In the genomic region with DNA sequence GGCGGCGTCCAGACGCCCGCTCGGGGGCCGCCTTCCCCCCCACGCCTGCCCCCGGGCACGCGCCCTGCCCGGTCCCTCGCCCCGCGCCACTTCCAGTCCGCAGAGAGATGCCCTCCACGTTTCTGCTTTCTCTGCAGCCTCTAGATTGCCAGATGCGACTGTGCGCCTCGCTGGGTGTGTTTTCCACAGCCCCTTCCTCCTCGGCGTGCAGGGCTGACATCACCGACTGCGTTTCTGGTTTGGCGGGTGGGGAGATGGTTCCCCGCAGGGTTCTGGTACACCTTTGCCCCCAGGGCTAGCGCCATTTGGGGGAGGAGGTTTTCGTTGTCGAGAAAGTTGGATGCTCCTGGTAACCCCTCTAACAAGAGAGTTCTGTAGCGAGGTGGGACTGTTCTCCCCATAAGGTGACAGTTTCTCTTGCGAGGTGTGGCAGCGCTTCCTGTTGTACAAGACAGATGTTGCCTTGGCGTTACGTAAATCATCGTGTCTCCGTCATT, we compare ENCODE assay signal across 1 cellular context.
TF ChIP-seq lines count a peak whose summit lies in the region.

No MANE protein-coding gene starts in this region.

TF ChIP-seq in HEK293, 187 proteins besides CTCF, POLR2A, EP300 and RAD21 (continued from another document and continues in another):
- TF ChIP-seq TSHZ1 (tag by site-specific recombination; IDR thresholded peaks at IDR 0.05; ENCODE audit: borderline replicate concordance): peak; percentile 41; the same call in 1 of the 2 replicates
- TF ChIP-seq ZNF138 (tag by site-specific recombination; IDR thresholded peaks at IDR 0.05; ENCODE audit: borderline replicate concordance): no peak
- TF ChIP-seq ZBTB20 (tag by site-specific recombination; IDR thresholded peaks at IDR 0.05): peak; percentile 69
- TF ChIP-seq INSM2 (tag by site-specific recombination; IDR thresholded peaks at IDR 0.05): 0 out of 2 replicates have a peak, but pooled peaks have one; percentile 47
- TF ChIP-seq, protein P1, sequence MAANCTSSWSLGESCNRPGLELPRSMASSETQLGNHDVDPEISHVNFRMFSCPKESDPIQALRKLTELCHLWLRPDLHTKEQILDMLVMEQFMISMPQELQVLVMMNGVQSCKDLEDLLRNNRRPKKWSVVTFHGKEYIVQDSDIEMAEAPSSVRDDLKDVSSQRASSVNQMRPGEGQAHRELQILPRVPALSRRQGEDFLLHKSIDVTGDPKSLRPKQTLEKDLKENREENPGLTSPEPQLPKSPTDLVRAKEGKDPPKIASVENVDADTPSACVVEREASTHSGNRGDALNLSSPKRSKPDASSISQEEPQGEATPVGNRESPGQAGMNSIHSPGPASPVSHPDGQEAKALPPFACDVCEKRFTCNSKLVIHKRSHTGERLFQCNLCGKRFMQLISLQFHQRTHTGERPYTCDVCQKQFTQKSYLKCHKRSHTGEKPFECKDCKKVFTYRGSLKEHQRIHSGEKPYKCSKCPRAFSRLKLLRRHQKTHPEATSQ (tag by site-specific recombination; IDR thresholded peaks at IDR 0.05): no peak; the same call in 1 of the 2 replicates
- no peak for TF ChIP-seq ZNF548 (tag by site-specific recombination; IDR thresholded peaks at IDR 0.05)
- TF ChIP-seq HOXC10 (CRISPR knock-in tag; IDR thresholded peaks at IDR 0.05): no peak
- no peak for TF ChIP-seq ZNF707 (tag by site-specific recombination; IDR thresholded peaks at IDR 0.05)
- TF ChIP-seq, protein P2, sequence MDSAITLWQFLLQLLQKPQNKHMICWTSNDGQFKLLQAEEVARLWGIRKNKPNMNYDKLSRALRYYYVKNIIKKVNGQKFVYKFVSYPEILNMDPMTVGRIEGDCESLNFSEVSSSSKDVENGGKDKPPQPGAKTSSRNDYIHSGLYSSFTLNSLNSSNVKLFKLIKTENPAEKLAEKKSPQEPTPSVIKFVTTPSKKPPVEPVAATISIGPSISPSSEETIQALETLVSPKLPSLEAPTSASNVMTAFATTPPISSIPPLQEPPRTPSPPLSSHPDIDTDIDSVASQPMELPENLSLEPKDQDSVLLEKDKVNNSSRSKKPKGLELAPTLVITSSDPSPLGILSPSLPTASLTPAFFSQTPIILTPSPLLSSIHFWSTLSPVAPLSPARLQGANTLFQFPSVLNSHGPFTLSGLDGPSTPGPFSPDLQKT (IDR thresholded peaks at IDR 0.05; ENCODE audit: borderline replicate concordance, low read depth, low read length): no peak
- no peak for TF ChIP-seq ZNF18 (tag by site-specific recombination; IDR thresholded peaks at IDR 0.05)
- TF ChIP-seq ZFP3 (tag by site-specific recombination; IDR thresholded peaks at IDR 0.05; ENCODE audit: low read depth): no peak
- no peak for TF ChIP-seq ZNF223 (tag by site-specific recombination; IDR thresholded peaks at IDR 0.05)
- peak; percentile 76 for TF ChIP-seq ZIC2 (tag by site-specific recombination; IDR thresholded peaks at IDR 0.05)
- TF ChIP-seq ZNF248 (tag by site-specific recombination; IDR thresholded peaks at IDR 0.05): no peak
- no peak for TF ChIP-seq PRDM6 (tag by site-specific recombination; IDR thresholded peaks at IDR 0.05)
- TF ChIP-seq ZNF449 (tag by site-specific recombination; IDR thresholded peaks at IDR 0.05): no peak
- TF ChIP-seq FEZF1 (tag by site-specific recombination; IDR thresholded peaks at IDR 0.05): peak; percentile 83
- no peak for TF ChIP-seq ZSCAN23 (tag by site-specific recombination; IDR thresholded peaks at IDR 0.05)
- no peak for TF ChIP-seq ZNF514 (tag by site-specific recombination; IDR thresholded peaks at IDR 0.05)
- no peak for TF ChIP-seq SP3 (tag by site-specific recombination; IDR thresholded peaks at IDR 0.05)
- no peak for TF ChIP-seq ZNF610 (tag by site-specific recombination; IDR thresholded peaks at IDR 0.05; ENCODE audit: borderline replicate concordance)
- TF ChIP-seq SP2 (tag by site-specific recombination; IDR thresholded peaks at IDR 0.05): peak; percentile 52
- no peak for TF ChIP-seq ZNF501 (tag by site-specific recombination; IDR thresholded peaks at IDR 0.05)
- TF ChIP-seq OVOL3 (tag by site-specific recombination; IDR thresholded peaks at IDR 0.05): no peak
- TF ChIP-seq, protein P3, sequence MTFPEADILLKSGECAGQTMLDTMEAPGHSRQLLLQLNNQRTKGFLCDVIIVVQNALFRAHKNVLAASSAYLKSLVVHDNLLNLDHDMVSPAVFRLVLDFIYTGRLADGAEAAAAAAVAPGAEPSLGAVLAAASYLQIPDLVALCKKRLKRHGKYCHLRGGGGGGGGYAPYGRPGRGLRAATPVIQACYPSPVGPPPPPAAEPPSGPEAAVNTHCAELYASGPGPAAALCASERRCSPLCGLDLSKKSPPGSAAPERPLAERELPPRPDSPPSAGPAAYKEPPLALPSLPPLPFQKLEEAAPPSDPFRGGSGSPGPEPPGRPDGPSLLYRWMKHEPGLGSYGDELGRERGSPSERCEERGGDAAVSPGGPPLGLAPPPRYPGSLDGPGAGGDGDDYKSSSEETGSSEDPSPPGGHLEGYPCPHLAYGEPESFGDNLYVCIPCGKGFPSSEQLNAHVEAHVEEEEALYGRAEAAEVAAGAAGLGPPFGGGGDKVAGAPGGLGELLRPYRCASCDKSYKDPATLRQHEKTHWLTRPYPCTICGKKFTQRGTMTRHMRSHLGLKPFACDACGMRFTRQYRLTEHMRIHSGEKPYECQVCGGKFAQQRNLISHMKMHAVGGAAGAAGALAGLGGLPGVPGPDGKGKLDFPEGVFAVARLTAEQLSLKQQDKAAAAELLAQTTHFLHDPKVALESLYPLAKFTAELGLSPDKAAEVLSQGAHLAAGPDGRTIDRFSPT (tag by site-specific recombination; IDR thresholded peaks at IDR 0.05): peak; percentile 53; the same call in 1 of the 2 replicates
- no peak for TF ChIP-seq ZNF837 (tag by site-specific recombination; IDR thresholded peaks at IDR 0.05)
- TF ChIP-seq ZNF23 (tag by site-specific recombination; IDR thresholded peaks at IDR 0.05; ENCODE audit: borderline replicate concordance): no peak
- TF ChIP-seq ZNF335 (tag by site-specific recombination; conservative IDR thresholded peaks at IDR 0.05): no peak; the same call in 1 of the 2 replicates
- TF ChIP-seq PRDM10 (tag by site-specific recombination; IDR thresholded peaks at IDR 0.05): peak; percentile 34; the same call in 1 of the 2 replicates
- TF ChIP-seq GLI2 (tag by site-specific recombination; IDR thresholded peaks at IDR 0.05; ENCODE audit: borderline replicate concordance, low read depth): no peak
- TF ChIP-seq ZNF16 (tag by site-specific recombination; IDR thresholded peaks at IDR 0.05; ENCODE audit: low read depth): no peak
- no peak for TF ChIP-seq ZNF132 (tag by site-specific recombination; IDR thresholded peaks at IDR 0.05; ENCODE audit: borderline replicate concordance)
- peak; percentile 66 for TF ChIP-seq GLIS1 (tag by site-specific recombination; IDR thresholded peaks at IDR 0.05)
- TF ChIP-seq ZNF398 (tag by site-specific recombination; IDR thresholded peaks at IDR 0.05): peak; percentile 73
